Comparison of ENCODE assay signal across 19 cellular contexts in genomic region chr18:69444221-69444620, GRCh38. TPM values are rescaled to one million over a fixed set of nuclear protein-coding genes. Genes with fewer than 3 reads are reported as not detected.
"Had no signal": no experiment of that assay in that cellular context is flagged by ENCODE, and none has a peak within 500 bp of the region (broad histone marks: within the 10 kb centered on the region; RNA-seq: fewer than 3 reads in every experiment).

No MANE protein-coding gene starts in this region.

- H3K36me3 ChIP-seq: gastrocnemius medialis, heart right ventricle, left ventricle myocardium inferior, prostate gland, sigmoid colon, upper lobe of left lung had no signal

- DNase-seq: activated CD4-positive, alpha-beta memory T cell treated with anti-CD3 and anti-CD28 coated beads for 36 hours; activated CD4-positive, alpha-beta T cell treated with anti-CD3 and anti-CD28 coated beads for 1 hour; activated naive CD8-positive, alpha-beta T cell treated with anti-CD3 and anti-CD28 coated beads, Interleukin-2, amount 10 ng/mL, durations not matched to agents 7 days and 5 days; activated T-cell treated with anti-CD3 and anti-CD28 coated beads, Interleukin-2, amount 50 U/mL, for 72 hours; body of pancreas; central memory CD4-positive, alpha-beta T cell; effector CD8-positive, alpha-beta T cell; gastrocnemius medialis; heart right ventricle; left ventricle myocardium inferior; occipital lobe; sigmoid colon; stimulated activated CD4-positive, alpha-beta T cell treated with anti-CD3 and anti-CD28 coated beads, Interleukin-12 subunit alpha, Interleukin-12 subunit beta, amount 100 ng/mL, for 4 hours; stimulated activated naive CD8-positive, alpha-beta T cell treated with anti-CD3 and anti-CD28 coated beads, Interleukin-15, Interleukin-2, amounts not matched to agents 100 U/mL and 50 U/mL, for 24 hours; T1000; upper lobe of left lung had no signal

- H3K27ac ChIP-seq: body of pancreas, coronary artery, epithelial cell of prostate, gastrocnemius medialis, heart right ventricle, left ventricle myocardium inferior, prostate gland, sigmoid colon, upper lobe of left lung had no signal

- H3K9me3 ChIP-seq: body of pancreas, gastrocnemius medialis, prostate gland had no signal

- H3K4me1 ChIP-seq: body of pancreas, gastrocnemius medialis, heart right ventricle, left ventricle myocardium inferior, prostate gland, sigmoid colon, upper lobe of left lung had no signal

- H3K4me3 ChIP-seq: body of pancreas, coronary artery, gastrocnemius medialis, heart right ventricle, left ventricle myocardium inferior, prostate gland, sigmoid colon, upper lobe of left lung had no signal

- ATAC-seq: activated T-cell treated with anti-CD3 and anti-CD28 coated beads, Interleukin-2, amount 50 U/mL, for 72 hours; body of pancreas; gastrocnemius medialis; heart right ventricle; stimulated activated naive CD8-positive, alpha-beta T cell treated with anti-CD3 and anti-CD28 coated beads, Interleukin-15, Interleukin-2, amounts not matched to agents 100 U/mL and 50 U/mL, for 24 hours had no signal

RNA-seq across cellular contexts. Expression of gene DOK6, which starts 43.5 kb away (rescaled TPM):
- total RNA-seq: activated CD4-positive, alpha-beta memory T cell treated with anti-CD3 and anti-CD28 coated beads for 36 hours; activated naive CD8-positive, alpha-beta T cell treated with anti-CD3 and anti-CD28 coated beads, Interleukin-2, amount 10 ng/mL, durations not matched to agents 7 days and 5 days; activated T-cell treated with anti-CD3 and anti-CD28 coated beads, Interleukin-2, amount 50 U/mL, for 72 hours had no signal
